16 cellular contexts compared by ENCODE assay signal in genomic region chr14:62988967-62989366, GRCh38. TPM values are rescaled to one million over a fixed set of nuclear protein-coding genes. Genes with fewer than 3 reads are reported as not detected.
"Had no signal": no experiment of that assay in that cellular context is flagged by ENCODE, and none has a peak within 500 bp of the region (broad histone marks: within the 10 kb centered on the region; RNA-seq: fewer than 3 reads in every experiment).

No MANE protein-coding gene starts in this region.

- H3K4me3 ChIP-seq: lower lobe of right lung had no signal

- ATAC-seq: left cardiac atrium, lower lobe of right lung, right cardiac atrium had no signal

- DNase-seq: activated CD4-positive, alpha-beta memory T cell treated with anti-CD3 and anti-CD28 coated beads for 36 hours; activated gamma-delta T cell treated with Interleukin-2 at 50 U/mL for 16 hours; activated naive CD8-positive, alpha-beta T cell treated with anti-CD3 and anti-CD28 coated beads for 36 hours; activated T-cell treated with anti-CD3 and anti-CD28 coated beads, Interleukin-2, amount 50 U/mL, for 48 hours; anterior cingulate cortex; erythroblast; immature natural killer cell; left cardiac atrium; lower lobe of right lung; naive B cell; nucleus accumbens; right cardiac atrium; small intestine; stimulated activated naive CD4-positive, alpha-beta T cell; trophoblast cell had no signal

RNA-seq across cellular contexts. Expression of gene KCNH5, which starts 56.3 kb away (rescaled TPM):
- total RNA-seq: activated CD4-positive, alpha-beta memory T cell treated with anti-CD3 and anti-CD28 coated beads for 36 hours; activated naive CD8-positive, alpha-beta T cell treated with anti-CD3 and anti-CD28 coated beads for 36 hours; lower lobe of right lung; posterior vena cava; right cardiac atrium had no signal
